ENCODE assay signal across 16 cellular contexts in the genomic region with DNA sequence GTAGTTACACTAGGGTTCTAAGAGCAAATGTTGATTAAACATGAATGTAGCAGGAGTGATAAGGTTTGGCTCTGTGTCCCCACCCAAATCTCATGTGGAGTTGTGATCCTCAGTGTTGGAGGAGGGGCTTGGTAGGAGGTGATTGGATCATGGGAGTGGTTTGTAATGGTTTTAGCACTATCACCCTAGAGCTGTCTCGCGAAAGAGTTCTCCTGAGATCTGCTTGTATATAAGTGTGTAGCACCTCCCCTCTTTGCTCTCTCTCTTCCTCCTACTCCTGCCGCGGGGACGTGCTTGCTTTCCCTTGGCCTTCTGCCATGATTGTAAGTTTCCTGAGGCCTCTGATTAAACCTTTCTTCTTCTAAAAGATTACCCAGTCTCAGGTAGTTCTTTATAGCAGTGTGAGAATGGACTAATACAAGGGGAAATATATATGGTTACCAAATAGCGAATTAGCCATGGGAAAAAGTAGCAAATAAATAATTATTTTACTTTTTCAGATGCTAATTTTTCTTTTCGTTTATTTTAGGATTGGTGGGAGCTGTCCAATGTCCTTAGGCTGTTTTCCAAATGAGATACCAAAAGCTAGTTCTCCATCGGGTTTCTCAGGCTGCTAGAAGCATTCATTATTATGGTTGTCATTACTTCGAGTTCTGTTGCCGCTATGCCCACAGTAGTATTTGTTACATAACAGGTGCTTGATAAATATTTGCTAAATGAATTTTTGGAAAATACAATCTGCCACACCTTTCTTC. TPM values are rescaled to one million over a fixed set of nuclear protein-coding genes. Genes with fewer than 3 reads are reported as not detected.
DNase-seq lines count a peak whose midpoint lies in the region; ATAC-seq and TF ChIP-seq lines count a peak whose summit lies in the region.
"Had no signal": no experiment of that assay in that cellular context is flagged by ENCODE, and none has a peak within 500 bp of the region (broad histone marks: within the 10 kb centered on the region; RNA-seq: fewer than 3 reads in every experiment).

No MANE protein-coding gene starts in this region.

- DNase-seq in AG08395 (ENCODE audit: low spot score): peak; percentile 6
- peak; percentile 5 for DNase-seq in ELF-1 (ENCODE audit: low read depth, low spot score)
- DNase-seq in kidney tubule cell (ENCODE audit: low spot score): peak; percentile 11
- no peak for DNase-seq in NCI-H2029 treated with DMSO at 0.1 percent for 48 hours (lab: John Stamatoyannopoulos, UW)
- no peak for DNase-seq in NCI-H226
- DNase-seq: activated CD4-positive, alpha-beta T cell treated with anti-CD3 and anti-CD28 coated beads for 36 hours; activated effector memory CD4-positive, alpha-beta T cell treated with Interleukin-2 at 50 U/mL for 16 hours; effector CD8-positive, alpha-beta T cell; immature natural killer cell; NCI-H1092; NCI-H748 treated with DMSO at 0.1 percent for 48 hours; substantia nigra had no signal

- ATAC-seq in HG02970 (IDR thresholded peaks at IDR 0.05; ENCODE audit: low FRiP score, unreplicated experiment) (no peak), GM19035 (IDR thresholded peaks at IDR 0.05; ENCODE audit: unreplicated experiment) (no peak)
- ATAC-seq: activated CD4-positive, alpha-beta T cell treated with anti-CD3 and anti-CD28 coated beads for 36 hours; Panc1 had no signal

TF ChIP-seq in PFSK-1, 5 proteins besides CTCF, POLR2A, EP300 and RAD21:
- TF ChIP-seq SIN3A (IDR thresholded peaks at IDR 0.05; ENCODE audit: borderline replicate concordance, insufficient read depth, low read length): no peak
- no peak for TF ChIP-seq FOXP2 (optimal IDR thresholded peaks at IDR 0.05; ENCODE audit: borderline replicate concordance, extremely low read depth, extremely low read length, insufficient read depth)
- TF ChIP-seq POLR2AphosphoS5 (IDR thresholded peaks at IDR 0.05; ENCODE audit: low read depth, low read length): no peak
- TF ChIP-seq TAF1 (IDR thresholded peaks at IDR 0.05; ENCODE audit: borderline replicate concordance, insufficient read depth, low read length): no peak
- TF ChIP-seq, protein P1, sequence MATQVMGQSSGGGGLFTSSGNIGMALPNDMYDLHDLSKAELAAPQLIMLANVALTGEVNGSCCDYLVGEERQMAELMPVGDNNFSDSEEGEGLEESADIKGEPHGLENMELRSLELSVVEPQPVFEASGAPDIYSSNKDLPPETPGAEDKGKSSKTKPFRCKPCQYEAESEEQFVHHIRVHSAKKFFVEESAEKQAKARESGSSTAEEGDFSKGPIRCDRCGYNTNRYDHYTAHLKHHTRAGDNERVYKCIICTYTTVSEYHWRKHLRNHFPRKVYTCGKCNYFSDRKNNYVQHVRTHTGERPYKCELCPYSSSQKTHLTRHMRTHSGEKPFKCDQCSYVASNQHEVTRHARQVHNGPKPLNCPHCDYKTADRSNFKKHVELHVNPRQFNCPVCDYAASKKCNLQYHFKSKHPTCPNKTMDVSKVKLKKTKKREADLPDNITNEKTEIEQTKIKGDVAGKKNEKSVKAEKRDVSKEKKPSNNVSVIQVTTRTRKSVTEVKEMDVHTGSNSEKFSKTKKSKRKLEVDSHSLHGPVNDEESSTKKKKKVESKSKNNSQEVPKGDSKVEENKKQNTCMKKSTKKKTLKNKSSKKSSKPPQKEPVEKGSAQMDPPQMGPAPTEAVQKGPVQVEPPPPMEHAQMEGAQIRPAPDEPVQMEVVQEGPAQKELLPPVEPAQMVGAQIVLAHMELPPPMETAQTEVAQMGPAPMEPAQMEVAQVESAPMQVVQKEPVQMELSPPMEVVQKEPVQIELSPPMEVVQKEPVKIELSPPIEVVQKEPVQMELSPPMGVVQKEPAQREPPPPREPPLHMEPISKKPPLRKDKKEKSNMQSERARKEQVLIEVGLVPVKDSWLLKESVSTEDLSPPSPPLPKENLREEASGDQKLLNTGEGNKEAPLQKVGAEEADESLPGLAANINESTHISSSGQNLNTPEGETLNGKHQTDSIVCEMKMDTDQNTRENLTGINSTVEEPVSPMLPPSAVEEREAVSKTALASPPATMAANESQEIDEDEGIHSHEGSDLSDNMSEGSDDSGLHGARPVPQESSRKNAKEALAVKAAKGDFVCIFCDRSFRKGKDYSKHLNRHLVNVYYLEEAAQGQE (IDR thresholded peaks at IDR 0.05; ENCODE audit: insufficient read depth in 1 of 2, low read depth in 2 of 2, low read length in 2 of 2): peak; percentile 77 to 89

RNA-seq across cellular contexts. Expression of a gene that starts 58.7 kb away (rescaled TPM):
- polyA plus RNA-seq in PFSK-1 (2012; ENCODE audit: insufficient read length, low read depth): 19.7 TPM

RNA-seq across cellular contexts. Expression of a gene that starts 58.8 kb away (rescaled TPM):
- polyA plus RNA-seq in PFSK-1 (2012; ENCODE audit: insufficient read length, low read depth): not detected

Comparison
In these comparisons a context has a peak if more than half of its experiments do, and no peak if none do; other contexts are left out.
1. DNase-seq: peak in AG08395 (single experiment), ELF-1 (single experiment) and kidney tubule cell (single experiment); none in NCI-H2029 treated with DMSO at 0.1 percent for 48 hours (single experiment) and NCI-H226 (single experiment).